ENCODE assay signal across 10 cellular contexts in the genomic region with DNA sequence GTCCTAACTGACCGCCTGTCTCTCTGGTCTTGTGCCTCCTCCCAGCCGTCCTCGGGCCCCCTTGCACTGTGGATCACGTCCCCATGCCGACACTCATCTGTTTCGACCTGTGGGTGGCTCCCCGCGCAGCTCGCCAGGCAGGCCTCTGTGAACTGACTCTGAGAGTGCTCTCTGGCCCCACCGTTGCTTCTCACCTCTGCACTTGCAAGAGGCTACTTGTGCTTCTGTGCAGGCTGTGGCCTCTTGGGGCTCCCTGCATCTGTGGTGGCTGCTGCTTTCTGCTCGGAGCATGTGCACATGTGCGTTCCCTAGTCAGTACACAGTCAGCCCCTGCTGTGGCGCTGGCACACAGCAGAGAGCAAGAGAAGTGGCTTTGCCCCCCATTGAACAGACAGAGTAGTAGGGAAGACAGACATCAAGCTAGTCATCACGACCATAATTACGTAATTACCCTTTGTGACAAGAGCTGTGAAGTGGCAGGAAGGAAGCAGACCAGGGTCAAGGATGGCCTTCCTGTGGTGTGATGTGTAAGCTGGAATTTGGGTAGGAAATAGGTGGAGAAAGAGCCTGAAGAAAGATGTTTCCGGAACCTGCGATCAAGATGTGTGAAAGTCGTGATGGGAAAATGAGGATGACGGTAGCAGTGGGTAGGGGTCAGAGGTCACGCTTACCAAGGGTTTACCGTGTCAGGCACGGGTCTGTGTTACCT.
DNase-seq lines count a peak whose midpoint lies in the region; ATAC-seq and TF ChIP-seq lines count a peak whose summit lies in the region.
"Had no signal": no experiment of that assay in that cellular context is flagged by ENCODE, and none has a peak within 500 bp of the region (broad histone marks: within the 10 kb centered on the region; RNA-seq: fewer than 3 reads in every experiment).

No MANE protein-coding gene starts in this region.

- H3K27me3 Mint-ChIP-seq in osteocyte (ENCODE audit: unreplicated experiment) = no peaks in the 10 kb centered on the region
- H3K27me3 Mint-ChIP-seq: memory B cell had no signal

- in situ Hi-C loops in G401 (cut with HindIII; ENCODE audit: low sequenced_read_pairs) = no loop called here

- H3K4me3 Mint-ChIP-seq in osteocyte (ENCODE audit: unreplicated experiment) = no peak overlapping the region
- H3K4me3 Mint-ChIP-seq: memory B cell had no signal

- no peak for ATAC-seq in HG02852 (IDR thresholded peaks at IDR 0.05; ENCODE audit: unreplicated experiment)

- H3K36me3 Mint-ChIP-seq in osteocyte (ENCODE audit: unreplicated experiment) = no peaks in the 10 kb centered on the region
- H3K36me3 Mint-ChIP-seq: memory B cell had no signal

- peaks cover 72% of the 10 kb centered on the region for H3K4me1 Mint-ChIP-seq in osteocyte (ENCODE audit: unreplicated experiment)
- H3K4me1 Mint-ChIP-seq: memory B cell had no signal

- H3K27ac Mint-ChIP-seq in osteocyte (ENCODE audit: unreplicated experiment) = peak overlapping the region; percentile 95
- H3K27ac Mint-ChIP-seq: memory B cell had no signal

- TF ChIP-seq CTCF in osteocyte (IDR thresholded peaks at IDR 0.05) = no peak

- DNase-seq in G401 (ENCODE audit: low spot score) = peak; percentile 28
- DNase-seq in MV-4-11 (lab: John Stamatoyannopoulos, UW) = peak; percentile 63
- peak; percentile 52 for DNase-seq in ecto neural progenitor cell (ENCODE audit: low spot score)
- peak; percentile 83 for DNase-seq in osteocyte (ENCODE audit: extremely low spot score, unreplicated experiment)
- no peak for DNase-seq in NCI-H1048 (lab: John Stamatoyannopoulos, UW)
- DNase-seq in GM19238 (ENCODE audit: insufficient read length, low spot score) = no peak
- DNase-seq: DMS 273 treated with DMSO at 0.1 percent for 48 hours, NCI-H510A had no signal

- H3K9me3 Mint-ChIP-seq in osteocyte (ENCODE audit: unreplicated experiment) = peaks cover 4% of the 10 kb centered on the region

Comparison
In these comparisons a context has a peak if more than half of its experiments do, and no peak if none do; other contexts are left out.
1. DNase-seq: peak in G401 (single experiment), MV-4-11 (single experiment), ecto neural progenitor cell (single experiment) and osteocyte (single experiment); none in NCI-H1048 (single experiment) and GM19238 (single experiment).